Comparison of ENCODE assay signal across 29 cellular contexts in the genomic region with DNA sequence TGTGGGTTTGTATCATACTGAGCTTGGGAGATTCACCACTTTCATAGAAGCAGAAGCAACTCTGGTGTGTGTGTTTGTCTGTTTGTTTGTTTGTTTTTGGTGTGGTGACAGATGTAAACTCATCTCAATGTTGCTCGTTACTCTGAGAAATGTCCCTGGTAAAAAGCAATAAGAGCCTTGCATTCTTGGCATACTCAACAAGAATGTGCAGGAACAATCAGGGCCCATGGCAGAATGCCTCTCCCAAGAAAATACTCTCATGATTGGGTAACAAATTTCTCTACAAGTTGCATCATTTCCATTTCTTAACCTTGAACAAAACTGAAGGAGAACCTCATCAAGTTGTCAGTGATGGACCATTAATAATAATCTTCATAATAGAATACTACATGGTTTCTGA. TPM values are rescaled to one million over a fixed set of nuclear protein-coding genes. Genes with fewer than 3 reads are reported as not detected.
"Had no signal": no experiment of that assay in that cellular context is flagged by ENCODE, and none has a peak within 500 bp of the region (broad histone marks: within the 10 kb centered on the region; RNA-seq: fewer than 3 reads in every experiment).

No MANE protein-coding gene starts in this region.

- H3K4me1 ChIP-seq: breast epithelium, colonic mucosa, neural progenitor cell, sigmoid colon, transverse colon, vagina had no signal

- H3K9me3 ChIP-seq: breast epithelium, colonic mucosa, gastrocnemius medialis, sigmoid colon, transverse colon, vagina had no signal

- DNase-seq: activated CD4-positive, alpha-beta T cell treated with anti-CD3 and anti-CD28 coated beads for 4 hours; activated CD4-positive, alpha-beta T cell treated with anti-CD3 and anti-CD28 coated beads, Interleukin-2, amount 50 U/mL, for 48 hours; activated CD4-positive, CD25-positive, alpha-beta regulatory T cell; activated CD8-positive, alpha-beta memory T cell treated with anti-CD3 and anti-CD28 coated beads, Interleukin-2, amount 50 U/mL, for 48 hours; activated naive CD4-positive, alpha-beta T cell treated with Interleukin-2 at 50 U/mL for 16 hours; activated naive CD8-positive, alpha-beta T cell treated with anti-CD3 and anti-CD28 coated beads for 36 hours; activated T-cell treated with anti-CD3 and anti-CD28 coated beads, Interleukin-2, amount 50 U/mL, for 4 hours; amniotic stem cell; colonic mucosa; dorsolateral prefrontal cortex; effector memory CD8-positive, alpha-beta T cell; gastrocnemius medialis; hypothalamus; left ventricle myocardium superior; naive B cell; posterior cingulate gyrus; sigmoid colon; stimulated activated CD4-positive, alpha-beta T cell treated with anti-CD3 and anti-CD28 coated beads, Interleukin-2, amount 100 ng/mL, for 48 hours; stimulated activated CD8-positive, alpha-beta memory T cell treated with anti-CD3 and anti-CD28 coated beads, Interleukin-4, amount 100 ng/mL, for 48 hours; stimulated activated naive B cell treated with anti-CD40 and anti-IgM and Interleukin-4, amounts not matched to agents 10 μg/mL and 1 μg/mL and 100 μg/mL, for 72 hours; T-helper 17 cell; transverse colon had no signal

- H3K9ac ChIP-seq: neural progenitor cell had no signal

- ATAC-seq: activated T-cell treated with anti-CD3 and anti-CD28 coated beads, Interleukin-2, amount 50 U/mL, for 4 hours; effector memory CD8-positive, alpha-beta T cell; gastrocnemius medialis; left ventricle myocardium superior; stimulated activated naive B cell treated with anti-CD40 and anti-IgM and Interleukin-4, amounts not matched to agents 10 μg/mL and 1 μg/mL and 100 μg/mL, for 72 hours; T-helper 17 cell had no signal

- H3K4me3 ChIP-seq: breast epithelium, colonic mucosa, dorsolateral prefrontal cortex, gastrocnemius medialis, neural progenitor cell, sigmoid colon, transverse colon, vagina had no signal

- H3K4me2 ChIP-seq: neural progenitor cell had no signal

- H3K27ac ChIP-seq: breast epithelium, colonic mucosa, dorsolateral prefrontal cortex, gastrocnemius medialis, neural progenitor cell, sigmoid colon, transverse colon, vagina had no signal

- H3K36me3 ChIP-seq: breast epithelium, colonic mucosa, gastrocnemius medialis, neural progenitor cell, sigmoid colon, transverse colon, vagina had no signal

- H3K27me3 ChIP-seq: breast epithelium, colonic mucosa, gastrocnemius medialis, neural progenitor cell, sigmoid colon, transverse colon, vagina had no signal

RNA-seq across cellular contexts. Expression of gene PKHD1, which starts 43.0 kb away (rescaled TPM):
- total RNA-seq: activated CD8-positive, alpha-beta memory T cell treated with anti-CD3 and anti-CD28 coated beads for 36 hours; activated naive CD8-positive, alpha-beta T cell treated with anti-CD3 and anti-CD28 coated beads for 36 hours; activated T-cell treated with anti-CD3 and anti-CD28 coated beads, Interleukin-2, amount 50 U/mL, for 4 hours; endothelial cell of umbilical vein; left ventricle myocardium superior had no signal
- polyA plus RNA-seq: endothelial cell of umbilical vein had no signal

RNA-seq across cellular contexts. Expression of gene IL17A, which starts 55.7 kb away (rescaled TPM):
- total RNA-seq: activated naive CD8-positive, alpha-beta T cell treated with anti-CD3 and anti-CD28 coated beads for 36 hours; breast epithelium; colonic mucosa; dorsolateral prefrontal cortex; endothelial cell of umbilical vein; gastrocnemius medialis; left ventricle myocardium superior; omental fat pad; sigmoid colon; temporal lobe; transverse colon; vagina had no signal
- polyA plus RNA-seq: endothelial cell of umbilical vein had no signal
